ENCODE assay signal across 24 cellular contexts in the genomic region with DNA sequence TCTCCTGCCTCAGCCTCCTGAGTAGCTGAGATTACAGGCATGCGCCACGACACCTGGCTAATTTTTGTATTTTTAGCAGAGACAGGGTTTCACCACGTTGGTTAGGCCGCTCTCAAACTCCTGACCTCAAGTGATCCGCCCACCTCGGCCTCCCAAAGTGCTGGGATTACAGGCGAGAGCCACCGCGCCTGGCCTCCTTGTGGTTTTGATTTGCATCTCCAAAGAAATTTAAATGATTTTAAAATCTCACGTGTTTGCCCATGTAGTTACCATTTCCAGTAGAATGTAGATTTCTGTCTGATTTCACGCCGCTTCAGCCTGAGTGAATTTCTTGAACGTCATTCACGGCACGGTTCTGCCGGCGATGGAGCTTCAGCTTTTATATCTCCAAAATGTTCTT.
"Had no signal": no experiment of that assay in that cellular context is flagged by ENCODE, and none has a peak within 500 bp of the region (broad histone marks: within the 10 kb centered on the region; RNA-seq: fewer than 3 reads in every experiment).

No MANE protein-coding gene starts in this region.

- H3K4me3 ChIP-seq: coronary artery, dorsolateral prefrontal cortex, gastrocnemius medialis had no signal

- ATAC-seq: activated CD4-positive, alpha-beta T cell treated with anti-CD3 and anti-CD28 coated beads for 36 hours; activated T-cell treated with anti-CD3 and anti-CD28 coated beads, Interleukin-2, amount 50 U/mL, for 4 hours; activated T-helper 17 cell treated with anti-CD3 and anti-CD28 coated beads, Interleukin-2, amount 50 U/mL, for 72 hours; esophagus mucosa; foreskin keratinocyte; gastrocnemius medialis; T-helper 17 cell had no signal

- H3K36me3 ChIP-seq: brain microvascular endothelial cell, gastrocnemius medialis had no signal

- H3K27ac ChIP-seq: brain microvascular endothelial cell, coronary artery, dorsolateral prefrontal cortex, foreskin keratinocyte, gastrocnemius medialis had no signal

- DNase-seq: activated CD4-positive, alpha-beta memory T cell treated with anti-CD3 and anti-CD28 coated beads for 36 hours; activated CD4-positive, alpha-beta T cell treated with anti-CD3 and anti-CD28 coated beads for 36 hours; activated CD4-positive, CD25-positive, alpha-beta regulatory T cell; activated CD4-positive, CD25-positive, alpha-beta regulatory T cell treated with anti-CD3 and anti-CD28 coated beads, Interleukin-2, amount 50 U/mL, for 72 hours; activated CD8-positive, alpha-beta memory T cell treated with anti-CD3 and anti-CD28 coated beads for 24 hours; activated effector memory CD4-positive, alpha-beta T cell treated with Interleukin-2 at 50 U/mL for 16 hours; activated gamma-delta T cell treated with Interleukin-2 at 50 U/mL for 16 hours; activated naive CD4-positive, alpha-beta T cell treated with anti-CD3 and anti-CD28 coated beads, Interleukin-2, amount 50 U/mL, for 16 hours; activated naive CD4-positive, alpha-beta T cell treated with Interleukin-2 at 50 U/mL for 16 hours; activated T-cell treated with anti-CD3 and anti-CD28 coated beads, Interleukin-2, amount 50 U/mL, for 4 hours; amniotic stem cell; anterior cingulate cortex; brain microvascular endothelial cell; effector memory CD4-positive, alpha-beta T cell; endodermal cell; foreskin keratinocyte; gastrocnemius medialis; glutamatergic neuron; T-helper 1 cell; T-helper 17 cell had no signal

- H3K27me3 ChIP-seq: brain microvascular endothelial cell, gastrocnemius medialis had no signal

- H3K4me1 ChIP-seq: foreskin keratinocyte, gastrocnemius medialis had no signal
